ENCODE assay signal across 8 cellular contexts in genomic region chr20:53656653-53657288, GRCh38.
DNase-seq lines count a peak whose midpoint lies in the region; ATAC-seq and TF ChIP-seq lines count a peak whose summit lies in the region.

No MANE protein-coding gene starts in this region.

- H3K9me3 Mint-ChIP-seq in activated naive CD8-positive, alpha-beta T cell treated with anti-CD3 and anti-CD28 coated beads, Interleukin-2, amount 10 ng/mL, durations not matched to agents 7 days and 5 days = no peaks in the 10 kb centered on the region
- no peaks in the 10 kb centered on the region for H3K9me3 Mint-ChIP-seq in mesothelial cell of epicardium

- DNase-seq in AG09319 (ENCODE audit: extremely low read depth, low read depth) = peak; percentile 44
- peak; percentile 30 for DNase-seq in HT-29 (ENCODE audit: low spot score)
- no peak for DNase-seq in activated naive CD8-positive, alpha-beta T cell treated with anti-CD3 and anti-CD28 coated beads, Interleukin-2, amount 10 ng/mL, durations not matched to agents 7 days and 5 days
- no peak for DNase-seq in mesothelial cell of epicardium (ENCODE audit: low spot score in 2 of 2, unreplicated experiment in 2 of 2)
- DNase-seq in nucleus accumbens (lab: John Stamatoyannopoulos, UW) = no peak
- no peak for DNase-seq in medulla oblongata (ENCODE audit: extremely low spot score)
- DNase-seq in NCI-H526 treated with DMSO at 0.1 percent for 48 hours (lab: John Stamatoyannopoulos, UW) = no peak

- H3K27me3 Mint-ChIP-seq in activated naive CD8-positive, alpha-beta T cell treated with anti-CD3 and anti-CD28 coated beads, Interleukin-2, amount 10 ng/mL, durations not matched to agents 7 days and 5 days = no peaks in the 10 kb centered on the region
- H3K27me3 Mint-ChIP-seq in mesothelial cell of epicardium (ENCODE audit: low read depth) = no peaks in the 10 kb centered on the region

- H3K36me3 Mint-ChIP-seq in activated naive CD8-positive, alpha-beta T cell treated with anti-CD3 and anti-CD28 coated beads, Interleukin-2, amount 10 ng/mL, durations not matched to agents 7 days and 5 days = no peaks in the 10 kb centered on the region
- H3K36me3 Mint-ChIP-seq in mesothelial cell of epicardium = no peaks in the 10 kb centered on the region

- H3K4me1 Mint-ChIP-seq in activated naive CD8-positive, alpha-beta T cell treated with anti-CD3 and anti-CD28 coated beads, Interleukin-2, amount 10 ng/mL, durations not matched to agents 7 days and 5 days = peaks cover 68% of the 10 kb centered on the region
- peaks cover 65% of the 10 kb centered on the region for H3K4me1 Mint-ChIP-seq in mesothelial cell of epicardium

- no peak for ATAC-seq in activated naive CD8-positive, alpha-beta T cell treated with anti-CD3 and anti-CD28 coated beads, Interleukin-2, amount 10 ng/mL, durations not matched to agents 7 days and 5 days (ENCODE audit: low read depth)
- ATAC-seq in GM21381 (IDR thresholded peaks at IDR 0.05; ENCODE audit: unreplicated experiment) = no peak

- H3K4me3 Mint-ChIP-seq in activated naive CD8-positive, alpha-beta T cell treated with anti-CD3 and anti-CD28 coated beads, Interleukin-2, amount 10 ng/mL, durations not matched to agents 7 days and 5 days = peak overlapping the region; percentile 49
- H3K4me3 Mint-ChIP-seq in mesothelial cell of epicardium = no peak overlapping the region

- POLR2A ChIA-PET in activated naive CD8-positive, alpha-beta T cell treated with anti-CD3 and anti-CD28 coated beads, Interleukin-2, amount 10 ng/mL, durations not matched to agents 7 days and 5 days (lab: Charles Lee) = interaction anchor here (0.5 to 1.8 kb wide), 4 partner anchors 20 to 98 kb away, joined by 3 to 6 read pairs (median 4); no protein-coding TSS in a partner anchor

- peak overlapping the region; percentile 68 for H3K27ac Mint-ChIP-seq in activated naive CD8-positive, alpha-beta T cell treated with anti-CD3 and anti-CD28 coated beads, Interleukin-2, amount 10 ng/mL, durations not matched to agents 7 days and 5 days
- H3K27ac Mint-ChIP-seq in mesothelial cell of epicardium = peak overlapping the region; percentile 90

- TF ChIP-seq CTCF in AG09319 (IDR thresholded peaks at IDR 0.05; ENCODE audit: low read depth, low read length) (no peak), mesothelial cell of epicardium (IDR thresholded peaks at IDR 0.05; ENCODE audit: unreplicated experiment) (no peak)

Comparison
In these comparisons a context has a peak if more than half of its experiments do, and no peak if none do; other contexts are left out.
1. DNase-seq: peak in AG09319 (single experiment) and HT-29 (single experiment); none in activated naive CD8-positive, alpha-beta T cell treated with anti-CD3 and anti-CD28 coated beads, Interleukin-2, amount 10 ng/mL, durations not matched to agents 7 days and 5 days (single experiment), mesothelial cell of epicardium (0 of 2), nucleus accumbens (0 of 56), medulla oblongata (single experiment) and NCI-H526 treated with DMSO at 0.1 percent for 48 hours (single experiment).